Comparison of ENCODE assay signal across 15 cellular contexts in genomic region chr7:70728873-70729552, GRCh38.
A peak's percentile ranks its signal among the peaks of the same experiment; 100 is the strongest.
DNase-seq lines count a peak whose midpoint lies in the region; ATAC-seq, FAIRE-seq and TF ChIP-seq lines count a peak whose summit lies in the region.
"Had no signal": no experiment of that assay in that cellular context is flagged by ENCODE, and none has a peak within 500 bp of the region (broad histone marks: within the 10 kb centered on the region; RNA-seq: fewer than 3 reads in every experiment).

No MANE protein-coding gene starts in this region.

- no peak for TF ChIP-seq CTCF in RWPE2 (IDR thresholded peaks at IDR 0.05; ENCODE audit: poor library complexity, severe bottlenecking)
- no peak for TF ChIP-seq CTCF in fibroblast of the aortic adventitia (IDR thresholded peaks at IDR 0.05; ENCODE audit: insufficient read depth, low read length)
- TF ChIP-seq CTCF in osteoblast (IDR thresholded peaks at IDR 0.05; ENCODE audit: extremely low read depth, low read depth, low read length), result no peak
- no peak for TF ChIP-seq CTCF in MCF 10A (IDR thresholded peaks at IDR 0.05; ENCODE audit: unreplicated experiment)

- peaks cover 39% of the 10 kb centered on the region for H3K79me2 ChIP-seq in osteoblast (ENCODE audit: insufficient read depth, low read length)

- ATAC-seq in RWPE2 (ENCODE audit: low read depth) (peak; percentile 53; the same call in 1 of the 3 replicates), HG03378 (IDR thresholded peaks at IDR 0.05; ENCODE audit: unreplicated experiment) (no peak)
- ATAC-seq: left ventricle myocardium superior had no signal

- POLR2A ChIA-PET in MCF 10A (lab: Yijun Ruan, JAX), result no interaction called here

- no peak overlapping the region for H3K4me3 Mint-ChIP-seq in MCF 10A (ENCODE audit: unreplicated experiment)

- no peaks in the 10 kb centered on the region for H3K4me1 Mint-ChIP-seq in MCF 10A (ENCODE audit: insufficient read depth, unreplicated experiment)

- H3K36me3 Mint-ChIP-seq in MCF 10A (ENCODE audit: insufficient read depth, unreplicated experiment), result no peaks in the 10 kb centered on the region

- peak; percentile 44 for FAIRE-seq in GM12892 (lab: Jason Lieb, UNC)
- FAIRE-seq: TTC549 had no signal

- intact Hi-C loops in MCF 10A (cut with micrococcal nuclease), result no loop called here

- DNase-seq in GM12892 (ENCODE audit: insufficient read length) (no peak), RWPE2 (ENCODE audit: low spot score) (no peak), fibroblast of the aortic adventitia (ENCODE audit: low read depth) (peak; percentile 71), osteoblast (ENCODE audit: insufficient read length, low spot score, missing footprints) (peak; percentile 54), glomerular visceral epithelial cell (ENCODE audit: extremely low spot score) (no peak), MCF 10A (ENCODE audit: unreplicated experiment) (no peak)
- DNase-seq in stimulated activated CD4-positive, alpha-beta T cell treated with anti-CD3 and anti-CD28 coated beads, Interleukin-2, amount 100 ng/mL, for 24 hours, result no peak
- DNase-seq: activated effector memory CD4-positive, alpha-beta T cell treated with Interleukin-2 at 50 U/mL for 16 hours; Calu3; effector memory CD4-positive, alpha-beta T cell; left ventricle myocardium superior; NCI-H524 treated with DMSO at 0.1 percent for 48 hours; stimulated activated naive CD4-positive, alpha-beta T cell treated with Interleukin-2 at 50 U/mL for 16 hours had no signal

- H4K20me1 ChIP-seq in osteoblast (ENCODE audit: insufficient read depth, low read length), result no peaks in the 10 kb centered on the region

- H3K27me3 ChIP-seq in RWPE2 (ENCODE audit: insufficient read depth, poor library complexity, severe bottlenecking), result no peaks in the 10 kb centered on the region
- no peaks in the 10 kb centered on the region for H3K27me3 ChIP-seq in osteoblast (ENCODE audit: insufficient read depth, low read length)

- CTCF ChIA-PET in MCF 10A (lab: Yijun Ruan, JAX), result interaction anchor here (0.8 kb wide), 1 partner anchor 9 kb away, joined by 3 read pairs; no protein-coding TSS in a partner anchor

- H3K4me2 ChIP-seq in osteoblast (ENCODE audit: insufficient read depth, low read length), result no peak overlapping the region

- H3K36me3 ChIP-seq in RWPE2 (ENCODE audit: low read depth) (no peaks in the 10 kb centered on the region), osteoblast (ENCODE audit: insufficient read depth, low read length) (no peaks in the 10 kb centered on the region)

- no peak overlapping the region for H3K4me3 ChIP-seq in RWPE2 (ENCODE audit: severe bottlenecking)
- H3K4me3 ChIP-seq in fibroblast of the aortic adventitia (ENCODE audit: low read depth, low read length), result no peak overlapping the region
- H3K4me3 ChIP-seq in osteoblast (ENCODE audit: insufficient read depth, low read length), result no peak overlapping the region

- H3K27ac ChIP-seq in RWPE2 (ENCODE audit: poor library complexity, severe bottlenecking) (no peak overlapping the region), osteoblast (ENCODE audit: low read depth, low read length) (no peak overlapping the region)

- peaks cover 15% of the 10 kb centered on the region for H3K9me3 Mint-ChIP-seq in MCF 10A (ENCODE audit: unreplicated experiment)

- no peaks in the 10 kb centered on the region for H3K4me1 ChIP-seq in RWPE2 (ENCODE audit: insufficient read depth, poor library complexity, severe bottlenecking)
- H3K4me1 ChIP-seq in osteoblast (ENCODE audit: insufficient read depth, low read length), result no peaks in the 10 kb centered on the region

- H3K9me3 ChIP-seq in RWPE2 (ENCODE audit: severe bottlenecking) (no peaks in the 10 kb centered on the region), osteoblast (ENCODE audit: low read depth, low read length) (no peaks in the 10 kb centered on the region)

- no peak overlapping the region for H3K27ac Mint-ChIP-seq in MCF 10A (ENCODE audit: low read depth, unreplicated experiment)

- H2AFZ ChIP-seq in osteoblast (ENCODE audit: low read length), result no peak overlapping the region

- TF ChIP-seq POLR2A in GM12892 (IDR thresholded peaks at IDR 0.05; ENCODE audit: low read depth, low read length), result no peak

- BruUV-seq in MCF 10A (replicated peaks; lab: Mats Ljungman, UMichigan), result no TSS peak

- no peaks in the 10 kb centered on the region for H3K27me3 Mint-ChIP-seq in MCF 10A (ENCODE audit: insufficient read depth, unreplicated experiment)

Comparison
In these comparisons a context has a peak if more than half of its experiments do, and no peak if none do; other contexts are left out.
1. DNase-seq: peak in fibroblast of the aortic adventitia (single experiment) and osteoblast (single experiment); none in GM12892 (single experiment), RWPE2 (single experiment), glomerular visceral epithelial cell (single experiment), stimulated activated CD4-positive, alpha-beta T cell treated with anti-CD3 and anti-CD28 coated beads, Interleukin-2, amount 100 ng/mL, for 24 hours (0 of 2) and MCF 10A (single experiment).